ENCODE assay signal across 17 cellular contexts in genomic region chr1:196056966-196057365, GRCh38.
DNase-seq lines count a peak whose midpoint lies in the region; ATAC-seq and TF ChIP-seq lines count a peak whose summit lies in the region.
"Had no signal": no experiment of that assay in that cellular context is flagged by ENCODE, and none has a peak within 500 bp of the region (broad histone marks: within the 10 kb centered on the region; RNA-seq: fewer than 3 reads in every experiment).

No MANE protein-coding gene starts in this region.

- H3K4me1 Mint-ChIP-seq in WTC11, result peaks cover 11% of the 10 kb centered on the region

- H3K27ac ChIP-seq in 22Rv1, result peak overlapping the region; percentile 48

- POLR2A ChIA-PET in WTC11 (lab: Charles Lee), result no interaction called here
- POLR2A ChIA-PET in GM10248 (lab: Yijun Ruan, JAX), result no interaction called here

- DNase-seq in ELF-1 (ENCODE audit: low read depth, low spot score) (peak; percentile 9), WTC11 (ENCODE audit: low spot score) (peak; percentile 26), iPS-NIHi7 (ENCODE audit: extremely low spot score) (peak; percentile 15), GM10248 (ENCODE audit: extremely low spot score) (no peak), T-helper 2 cell (no peak)
- DNase-seq: ACHN, C1 segment of cervical spinal cord, DND-41, GDM1, NCI-H1105 treated with DMSO at 0.1 percent for 48 hours, NCI-H1930, NCI-H774, SHP77, SK-N-SH had no signal

- no peak overlapping the region for H3K4me3 Mint-ChIP-seq in WTC11

- H3K27me3 Mint-ChIP-seq in WTC11 (ENCODE audit: low read depth), result no peaks in the 10 kb centered on the region

- ATAC-seq in WTC11, result peak; percentile 63; the same call in 1 of the 2 replicates
- ATAC-seq in GM18868 (IDR thresholded peaks at IDR 0.05; ENCODE audit: unreplicated experiment), result no peak
- ATAC-seq: K562 had no signal

- H3K36me3 Mint-ChIP-seq in WTC11, result no peaks in the 10 kb centered on the region

- H3K27ac Mint-ChIP-seq in WTC11, result no peak overlapping the region

- TF ChIP-seq CTCF in 22Rv1 (IDR thresholded peaks at IDR 0.05), result no peak
- TF ChIP-seq CTCF in WTC11 (IDR thresholded peaks at IDR 0.05), result no peak
- no peak for TF ChIP-seq CTCF in GM10248 (IDR thresholded peaks at IDR 0.05; ENCODE audit: control extremely low read depth, extremely low read depth, low read depth, missing control alignments)

- CTCF ChIA-PET in WTC11 (lab: Charles Lee) (no interaction called here), GM10248 (lab: Yijun Ruan, JAX) (interaction anchor here (0.7 kb wide), 1 partner anchor 11 kb away, joined by 3 read pairs; no protein-coding TSS in a partner anchor)

- H3K9me3 Mint-ChIP-seq in WTC11, result no peaks in the 10 kb centered on the region

TF ChIP-seq in WTC11, 78 proteins besides CTCF, POLR2A, EP300 and RAD21:
- TF ChIP-seq ZNF423 (CRISPR knock-in tag; IDR thresholded peaks at IDR 0.05) (no peak), KAT7 (CRISPR knock-in tag; IDR thresholded peaks at IDR 0.05; ENCODE audit: borderline replicate concordance) (no peak), ESRRA (CRISPR knock-in tag; IDR thresholded peaks at IDR 0.05; ENCODE audit: borderline replicate concordance) (no peak), E2F4 (CRISPR knock-in tag; IDR thresholded peaks at IDR 0.05; ENCODE audit: borderline replicate concordance, low read depth) (no peak), ZBTB21 (CRISPR knock-in tag; IDR thresholded peaks at IDR 0.05; ENCODE audit: borderline replicate concordance) (no peak), NFE2L1 (CRISPR knock-in tag; IDR thresholded peaks at IDR 0.05) (no peak), NR3C1 (CRISPR knock-in tag; conservative IDR thresholded peaks at IDR 0.05; ENCODE audit: low read depth) (no peak), IRF2 (CRISPR knock-in tag; IDR thresholded peaks at IDR 0.05; ENCODE audit: borderline replicate concordance, low read depth) (no peak), SOX15 (CRISPR knock-in tag; IDR thresholded peaks at IDR 0.05) (no peak), ZNF232 (CRISPR knock-in tag; IDR thresholded peaks at IDR 0.05) (no peak), FOXP4 (CRISPR knock-in tag; IDR thresholded peaks at IDR 0.05) (no peak), ATF6 (CRISPR knock-in tag; IDR thresholded peaks at IDR 0.05) (no peak)
- TF ChIP-seq, protein P1, sequence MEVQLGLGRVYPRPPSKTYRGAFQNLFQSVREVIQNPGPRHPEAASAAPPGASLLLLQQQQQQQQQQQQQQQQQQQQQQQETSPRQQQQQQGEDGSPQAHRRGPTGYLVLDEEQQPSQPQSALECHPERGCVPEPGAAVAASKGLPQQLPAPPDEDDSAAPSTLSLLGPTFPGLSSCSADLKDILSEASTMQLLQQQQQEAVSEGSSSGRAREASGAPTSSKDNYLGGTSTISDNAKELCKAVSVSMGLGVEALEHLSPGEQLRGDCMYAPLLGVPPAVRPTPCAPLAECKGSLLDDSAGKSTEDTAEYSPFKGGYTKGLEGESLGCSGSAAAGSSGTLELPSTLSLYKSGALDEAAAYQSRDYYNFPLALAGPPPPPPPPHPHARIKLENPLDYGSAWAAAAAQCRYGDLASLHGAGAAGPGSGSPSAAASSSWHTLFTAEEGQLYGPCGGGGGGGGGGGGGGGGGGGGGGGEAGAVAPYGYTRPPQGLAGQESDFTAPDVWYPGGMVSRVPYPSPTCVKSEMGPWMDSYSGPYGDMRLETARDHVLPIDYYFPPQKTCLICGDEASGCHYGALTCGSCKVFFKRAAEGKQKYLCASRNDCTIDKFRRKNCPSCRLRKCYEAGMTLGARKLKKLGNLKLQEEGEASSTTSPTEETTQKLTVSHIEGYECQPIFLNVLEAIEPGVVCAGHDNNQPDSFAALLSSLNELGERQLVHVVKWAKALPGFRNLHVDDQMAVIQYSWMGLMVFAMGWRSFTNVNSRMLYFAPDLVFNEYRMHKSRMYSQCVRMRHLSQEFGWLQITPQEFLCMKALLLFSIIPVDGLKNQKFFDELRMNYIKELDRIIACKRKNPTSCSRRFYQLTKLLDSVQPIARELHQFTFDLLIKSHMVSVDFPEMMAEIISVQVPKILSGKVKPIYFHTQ (CRISPR knock-in tag; IDR thresholded peaks at IDR 0.05), result no peak
- TF ChIP-seq, protein P2, sequence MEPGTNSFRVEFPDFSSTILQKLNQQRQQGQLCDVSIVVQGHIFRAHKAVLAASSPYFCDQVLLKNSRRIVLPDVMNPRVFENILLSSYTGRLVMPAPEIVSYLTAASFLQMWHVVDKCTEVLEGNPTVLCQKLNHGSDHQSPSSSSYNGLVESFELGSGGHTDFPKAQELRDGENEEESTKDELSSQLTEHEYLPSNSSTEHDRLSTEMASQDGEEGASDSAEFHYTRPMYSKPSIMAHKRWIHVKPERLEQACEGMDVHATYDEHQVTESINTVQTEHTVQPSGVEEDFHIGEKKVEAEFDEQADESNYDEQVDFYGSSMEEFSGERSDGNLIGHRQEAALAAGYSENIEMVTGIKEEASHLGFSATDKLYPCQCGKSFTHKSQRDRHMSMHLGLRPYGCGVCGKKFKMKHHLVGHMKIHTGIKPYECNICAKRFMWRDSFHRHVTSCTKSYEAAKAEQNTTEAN (CRISPR knock-in tag; IDR thresholded peaks at IDR 0.05), result no peak
- TF ChIP-seq, protein P3, sequence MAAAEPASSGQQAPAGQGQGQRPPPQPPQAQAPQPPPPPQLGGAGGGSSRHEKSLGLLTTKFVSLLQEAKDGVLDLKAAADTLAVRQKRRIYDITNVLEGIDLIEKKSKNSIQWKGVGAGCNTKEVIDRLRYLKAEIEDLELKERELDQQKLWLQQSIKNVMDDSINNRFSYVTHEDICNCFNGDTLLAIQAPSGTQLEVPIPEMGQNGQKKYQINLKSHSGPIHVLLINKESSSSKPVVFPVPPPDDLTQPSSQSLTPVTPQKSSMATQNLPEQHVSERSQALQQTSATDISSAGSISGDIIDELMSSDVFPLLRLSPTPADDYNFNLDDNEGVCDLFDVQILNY (CRISPR knock-in tag; IDR thresholded peaks at IDR 0.05), result no peak
- TF ChIP-seq, protein P4, sequence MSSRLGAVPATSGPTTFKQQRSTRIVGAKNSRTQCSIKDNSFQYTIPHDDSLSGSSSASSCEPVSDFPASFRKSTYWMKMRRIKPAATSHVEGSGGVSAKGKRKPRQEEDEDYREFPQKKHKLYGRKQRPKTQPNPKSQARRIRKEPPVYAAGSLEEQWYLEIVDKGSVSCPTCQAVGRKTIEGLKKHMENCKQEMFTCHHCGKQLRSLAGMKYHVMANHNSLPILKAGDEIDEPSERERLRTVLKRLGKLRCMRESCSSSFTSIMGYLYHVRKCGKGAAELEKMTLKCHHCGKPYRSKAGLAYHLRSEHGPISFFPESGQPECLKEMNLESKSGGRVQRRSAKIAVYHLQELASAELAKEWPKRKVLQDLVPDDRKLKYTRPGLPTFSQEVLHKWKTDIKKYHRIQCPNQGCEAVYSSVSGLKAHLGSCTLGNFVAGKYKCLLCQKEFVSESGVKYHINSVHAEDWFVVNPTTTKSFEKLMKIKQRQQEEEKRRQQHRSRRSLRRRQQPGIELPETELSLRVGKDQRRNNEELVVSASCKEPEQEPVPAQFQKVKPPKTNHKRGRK (CRISPR knock-in tag; IDR thresholded peaks at IDR 0.05; ENCODE audit: borderline replicate concordance), result no peak
- TF ChIP-seq, protein P5, sequence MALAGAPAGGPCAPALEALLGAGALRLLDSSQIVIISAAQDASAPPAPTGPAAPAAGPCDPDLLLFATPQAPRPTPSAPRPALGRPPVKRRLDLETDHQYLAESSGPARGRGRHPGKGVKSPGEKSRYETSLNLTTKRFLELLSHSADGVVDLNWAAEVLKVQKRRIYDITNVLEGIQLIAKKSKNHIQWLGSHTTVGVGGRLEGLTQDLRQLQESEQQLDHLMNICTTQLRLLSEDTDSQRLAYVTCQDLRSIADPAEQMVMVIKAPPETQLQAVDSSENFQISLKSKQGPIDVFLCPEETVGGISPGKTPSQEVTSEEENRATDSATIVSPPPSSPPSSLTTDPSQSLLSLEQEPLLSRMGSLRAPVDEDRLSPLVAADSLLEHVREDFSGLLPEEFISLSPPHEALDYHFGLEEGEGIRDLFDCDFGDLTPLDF (CRISPR knock-in tag; IDR thresholded peaks at IDR 0.05), result no peak

Comparison
In these comparisons a context has a peak if more than half of its experiments do, and no peak if none do; other contexts are left out.
1. DNase-seq: peak in ELF-1 (single experiment), WTC11 (single experiment) and iPS-NIHi7 (single experiment); none in GM10248 (single experiment) and T-helper 2 cell (0 of 5).